Comparison of ENCODE assay signal across 11 cellular contexts in the genomic region with DNA sequence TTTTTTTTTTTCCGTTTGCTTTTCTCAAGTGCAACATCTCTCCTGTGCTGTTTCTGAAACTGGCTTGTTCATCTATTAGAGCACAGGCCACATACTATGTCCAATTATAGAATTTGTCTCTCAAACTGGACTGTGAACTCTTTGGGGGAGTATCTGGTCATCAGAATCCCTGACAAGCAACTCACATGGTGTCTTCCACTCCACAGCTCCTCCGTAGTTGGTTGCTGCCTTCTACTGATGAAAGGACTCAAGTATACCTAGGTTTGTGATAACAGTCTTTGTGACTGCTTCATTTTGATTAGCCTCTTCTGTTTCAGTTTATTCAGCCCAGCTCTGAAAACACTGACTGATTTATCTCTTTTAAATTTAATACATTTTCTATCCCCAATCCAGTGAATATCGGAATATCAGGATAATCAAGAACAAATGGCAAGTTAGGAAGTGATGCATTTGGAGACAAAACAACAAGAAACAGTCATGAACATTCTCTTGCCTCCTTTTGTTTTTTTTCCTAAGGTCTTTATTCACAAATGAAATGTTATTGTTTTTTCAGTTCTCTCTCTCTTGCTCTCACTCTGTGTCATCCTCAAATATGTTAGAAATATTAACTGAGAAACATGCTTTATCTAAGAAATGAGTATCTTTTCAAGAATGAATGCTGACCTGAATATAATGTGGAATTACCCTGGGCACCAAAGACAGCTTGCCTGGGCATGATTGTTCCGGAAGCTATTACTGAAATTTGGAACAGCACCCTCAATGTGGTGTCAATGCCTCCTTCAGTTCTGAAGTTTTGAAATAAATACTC. TPM values are rescaled to one million over a fixed set of nuclear protein-coding genes. Genes with fewer than 3 reads are reported as not detected.
DNase-seq lines count a peak whose midpoint lies in the region; ATAC-seq and TF ChIP-seq lines count a peak whose summit lies in the region.
"Had no signal": no experiment of that assay in that cellular context is flagged by ENCODE, and none has a peak within 500 bp of the region (broad histone marks: within the 10 kb centered on the region; RNA-seq: fewer than 3 reads in every experiment).

No MANE protein-coding gene starts in this region.

- H3K4me2 ChIP-seq in mesenchymal stem cell (ENCODE audit: low read length, poor library complexity, severe bottlenecking), result no peak overlapping the region

- H3K27ac Mint-ChIP-seq in chondrocyte (ENCODE audit: unreplicated experiment), result peak overlapping the region; percentile 60
- no peak overlapping the region for H3K27ac Mint-ChIP-seq in activated CD8-positive, alpha-beta T cell treated with anti-CD3 and anti-CD28 coated beads, Interleukin-2, amount 10 ng/mL, durations not matched to agents 7 days and 5 days
- H3K27ac Mint-ChIP-seq: activated naive CD4-positive, alpha-beta T cell treated with anti-CD3 and anti-CD28 coated beads, Interleukin-2, amount 10 ng/mL, durations not matched to agents 7 days and 5 days had no signal

- peak overlapping the region; percentile 35 for H2BK5ac ChIP-seq in mesenchymal stem cell (ENCODE audit: low read depth, low read length, poor library complexity, severe bottlenecking)

- H3K27me3 Mint-ChIP-seq in chondrocyte (ENCODE audit: low read depth), result no peaks in the 10 kb centered on the region
- H3K27me3 Mint-ChIP-seq in activated CD8-positive, alpha-beta T cell treated with anti-CD3 and anti-CD28 coated beads, Interleukin-2, amount 10 ng/mL, durations not matched to agents 7 days and 5 days (ENCODE audit: low read depth), result peaks cover 3% of the 10 kb centered on the region
- H3K27me3 Mint-ChIP-seq: activated naive CD4-positive, alpha-beta T cell treated with anti-CD3 and anti-CD28 coated beads, Interleukin-2, amount 10 ng/mL, durations not matched to agents 7 days and 5 days had no signal

- CTCF ChIA-PET in HEK293T (lab: Yijun Ruan, JAX), result no interaction called here
- CTCF ChIA-PET in activated CD8-positive, alpha-beta T cell treated with anti-CD3 and anti-CD28 coated beads, Interleukin-2, amount 10 ng/mL, durations not matched to agents 7 days and 5 days (lab: Charles Lee), result no interaction called here

- no peak overlapping the region for H2BK120ac ChIP-seq in mesenchymal stem cell (ENCODE audit: low read depth, low read length)

- H2BK12ac ChIP-seq in mesenchymal stem cell (ENCODE audit: low read length in 2 of 2), result no peak overlapping the region

- no peaks in the 10 kb centered on the region for H3K36me3 Mint-ChIP-seq in chondrocyte (ENCODE audit: low read depth)
- H3K36me3 Mint-ChIP-seq in activated CD8-positive, alpha-beta T cell treated with anti-CD3 and anti-CD28 coated beads, Interleukin-2, amount 10 ng/mL, durations not matched to agents 7 days and 5 days (ENCODE audit: low read depth), result no peaks in the 10 kb centered on the region
- H3K36me3 Mint-ChIP-seq: activated naive CD4-positive, alpha-beta T cell treated with anti-CD3 and anti-CD28 coated beads, Interleukin-2, amount 10 ng/mL, durations not matched to agents 7 days and 5 days had no signal

- ATAC-seq in HG02610 (IDR thresholded peaks at IDR 0.05; ENCODE audit: unreplicated experiment), result peak; percentile 67
- ATAC-seq in activated CD8-positive, alpha-beta T cell treated with anti-CD3 and anti-CD28 coated beads, Interleukin-2, amount 10 ng/mL, durations not matched to agents 7 days and 5 days, result no peak

- H3K4me3 Mint-ChIP-seq in chondrocyte (ENCODE audit: unreplicated experiment), result no peak overlapping the region
- no peak overlapping the region for H3K4me3 Mint-ChIP-seq in activated CD8-positive, alpha-beta T cell treated with anti-CD3 and anti-CD28 coated beads, Interleukin-2, amount 10 ng/mL, durations not matched to agents 7 days and 5 days
- H3K4me3 Mint-ChIP-seq: activated naive CD4-positive, alpha-beta T cell treated with anti-CD3 and anti-CD28 coated beads, Interleukin-2, amount 10 ng/mL, durations not matched to agents 7 days and 5 days had no signal

- peaks cover 5% of the 10 kb centered on the region for H3K4me1 ChIP-seq in mesenchymal stem cell (ENCODE audit: control insufficient read depth, insufficient read depth, low read depth, low read length)
- peaks cover 39% of the 10 kb centered on the region for H3K4me1 ChIP-seq in vagina

- H3K14ac ChIP-seq in mesenchymal stem cell (ENCODE audit: low read length in 2 of 2), result no peak overlapping the region

- no peaks in the 10 kb centered on the region for H3K79me1 ChIP-seq in mesenchymal stem cell (replicated peaks; ENCODE audit: low read length, poor library complexity, severe bottlenecking)

- H4K8ac ChIP-seq in mesenchymal stem cell (ENCODE audit: low read length), result no peak overlapping the region

- peaks cover 66% of the 10 kb centered on the region for H3K4me1 Mint-ChIP-seq in chondrocyte (ENCODE audit: low read depth)
- H3K4me1 Mint-ChIP-seq in activated CD8-positive, alpha-beta T cell treated with anti-CD3 and anti-CD28 coated beads, Interleukin-2, amount 10 ng/mL, durations not matched to agents 7 days and 5 days (ENCODE audit: low read depth), result no peaks in the 10 kb centered on the region
- H3K4me1 Mint-ChIP-seq: activated naive CD4-positive, alpha-beta T cell treated with anti-CD3 and anti-CD28 coated beads, Interleukin-2, amount 10 ng/mL, durations not matched to agents 7 days and 5 days had no signal

- intact Hi-C loops in vagina (cut with DNase I), result loop anchor here (5.0 to 10.0 kb wide), 2 partner anchors 47 to 355 kb away; partner anchors contain the start of gene RBMS3

- WGBS in mesenchymal stem cell, result 100% methylated on average over 2 of the region's 4 CpGs

- H3K36me3 ChIP-seq in mesenchymal stem cell (ENCODE audit: control insufficient read depth in 1 of 2, insufficient read depth in 2 of 2, low read depth in 1 of 2, low read length in 2 of 2) (no peaks in the 10 kb centered on the region), vagina (no peaks in the 10 kb centered on the region)

- H2BK15ac ChIP-seq in mesenchymal stem cell (ENCODE audit: low read depth, poor library complexity, severe bottlenecking), result no peak overlapping the region

- H2AFZ ChIP-seq in mesenchymal stem cell (ENCODE audit: low read depth, low read length), result no peak overlapping the region

- H3K9me3 Mint-ChIP-seq in chondrocyte (ENCODE audit: low read depth), result no peaks in the 10 kb centered on the region
- H3K9me3 Mint-ChIP-seq in activated CD8-positive, alpha-beta T cell treated with anti-CD3 and anti-CD28 coated beads, Interleukin-2, amount 10 ng/mL, durations not matched to agents 7 days and 5 days (ENCODE audit: insufficient read depth), result no peaks in the 10 kb centered on the region
- H3K9me3 Mint-ChIP-seq: activated naive CD4-positive, alpha-beta T cell treated with anti-CD3 and anti-CD28 coated beads, Interleukin-2, amount 10 ng/mL, durations not matched to agents 7 days and 5 days had no signal

- H3K4me3 ChIP-seq in mesenchymal stem cell (ENCODE audit: insufficient read depth in 1 of 2, low read depth in 1 of 2, low read length in 2 of 2), result peak overlapping the region in 1 of 2 experiments; percentile 40
- H3K4me3 ChIP-seq in vagina, result no peak overlapping the region

- H3K27me3 ChIP-seq in mesenchymal stem cell (ENCODE audit: control insufficient read depth in 1 of 2, insufficient read depth in 1 of 2, low read length in 2 of 2) (no peaks in the 10 kb centered on the region), vagina (no peaks in the 10 kb centered on the region)

- H3K27ac ChIP-seq in mesenchymal stem cell (ENCODE audit: low read length, poor library complexity, severe bottlenecking) (peak overlapping the region; percentile 65), vagina (peak overlapping the region; percentile 27)

- H3K9me3 ChIP-seq in mesenchymal stem cell (ENCODE audit: control insufficient read depth, low read length), result no peaks in the 10 kb centered on the region
- H3K9me3 ChIP-seq in vagina, result no peaks in the 10 kb centered on the region

- H3K9ac ChIP-seq in mesenchymal stem cell (ENCODE audit: low read length), result peak overlapping the region; percentile 97

- DNase-seq in chondrocyte (ENCODE audit: low spot score) (no peak), mesenchymal stem cell (no peak), vagina (ENCODE audit: extremely low spot score in 2 of 2) (no peak), HEK293T (ENCODE audit: extremely low spot score) (no peak), hepatic stellate cell (ENCODE audit: low spot score) (no peak)
- DNase-seq in activated CD8-positive, alpha-beta T cell treated with anti-CD3 and anti-CD28 coated beads, Interleukin-2, amount 10 ng/mL, durations not matched to agents 7 days and 5 days, result no peak
- DNase-seq: activated naive CD4-positive, alpha-beta T cell treated with anti-CD3 and anti-CD28 coated beads, Interleukin-2, amount 10 ng/mL, durations not matched to agents 7 days and 5 days; KG1; NCI-H226; stimulated activated CD4-positive, alpha-beta T cell treated with anti-CD3 and anti-CD28 coated beads, Interleukin-4, amount 100 ng/mL, for 24 hours had no signal

- no peak overlapping the region for H3K18ac ChIP-seq in mesenchymal stem cell (ENCODE audit: low read depth in 1 of 2, low read length in 2 of 2)

- no peak overlapping the region for H4K91ac ChIP-seq in mesenchymal stem cell (ENCODE audit: low read length)

- TF ChIP-seq POLR2A in vagina (IDR thresholded peaks at IDR 0.05), result no peak

- no peak overlapping the region for H3K4ac ChIP-seq in mesenchymal stem cell (ENCODE audit: low read depth in 1 of 2, low read length in 2 of 2)

- POLR2A ChIA-PET in HEK293T (lab: Yijun Ruan, JAX), result no interaction called here
- POLR2A ChIA-PET in activated CD8-positive, alpha-beta T cell treated with anti-CD3 and anti-CD28 coated beads, Interleukin-2, amount 10 ng/mL, durations not matched to agents 7 days and 5 days (lab: Charles Lee), result no interaction called here

- TF ChIP-seq CTCF in chondrocyte (IDR thresholded peaks at IDR 0.05) (no peak), vagina (IDR thresholded peaks at IDR 0.05) (no peak)

- peak overlapping the region; percentile 85 for H2AK5ac ChIP-seq in mesenchymal stem cell (ENCODE audit: low read length, severe bottlenecking)

- H3K23ac ChIP-seq in mesenchymal stem cell (ENCODE audit: low read length in 2 of 2), result no peak overlapping the region

TF ChIP-seq in HEK293T, 16 proteins besides CTCF, POLR2A, EP300 and RAD21 (continues in another document):
- no peak for TF ChIP-seq L3MBTL2 (conservative IDR thresholded peaks at IDR 0.05)
- TF ChIP-seq ZNF384 (IDR thresholded peaks at IDR 0.05), result no peak
- TF ChIP-seq HDGF (IDR thresholded peaks at IDR 0.05; ENCODE audit: borderline replicate concordance), result no peak
- TF ChIP-seq SP1 (IDR thresholded peaks at IDR 0.05), result no peak
- no peak for TF ChIP-seq FOXM1 (IDR thresholded peaks at IDR 0.05; ENCODE audit: borderline replicate concordance)

RNA-seq across cellular contexts. Expression of gene RBMS3, which starts 51.2 kb away (rescaled TPM):
- 46.7 to 82.6 TPM (median 47.6 TPM) in 3 replicates for total RNA-seq in chondrocyte
- polyA plus RNA-seq in mesenchymal stem cell (2013, experiment 1 of 2), result 23.4 TPM
- polyA plus RNA-seq in mesenchymal stem cell (2013, experiment 2 of 2), result 22.6 TPM
- 70.0 TPM for total RNA-seq in vagina
- under 1 TPM; 0.11 to 0.29 TPM for total RNA-seq in activated CD8-positive, alpha-beta T cell treated with anti-CD3 and anti-CD28 coated beads, Interleukin-2, amount 10 ng/mL, durations not matched to agents 7 days and 5 days

Comparison
In these comparisons a context has a peak if more than half of its experiments do, and no peak if none do; other contexts are left out.
1. RNA of gene RBMS3, which starts 51.2 kb away (total RNA-seq): 70.0 TPM in vagina (single experiment) and 46.7 to 82.6 TPM in chondrocyte; 0.11 to 0.29 TPM in activated CD8-positive, alpha-beta T cell treated with anti-CD3 and anti-CD28 coated beads, Interleukin-2, amount 10 ng/mL, durations not matched to agents 7 days and 5 days; every median in the first group is over 10 times any median in the second.